In the genomic region with DNA sequence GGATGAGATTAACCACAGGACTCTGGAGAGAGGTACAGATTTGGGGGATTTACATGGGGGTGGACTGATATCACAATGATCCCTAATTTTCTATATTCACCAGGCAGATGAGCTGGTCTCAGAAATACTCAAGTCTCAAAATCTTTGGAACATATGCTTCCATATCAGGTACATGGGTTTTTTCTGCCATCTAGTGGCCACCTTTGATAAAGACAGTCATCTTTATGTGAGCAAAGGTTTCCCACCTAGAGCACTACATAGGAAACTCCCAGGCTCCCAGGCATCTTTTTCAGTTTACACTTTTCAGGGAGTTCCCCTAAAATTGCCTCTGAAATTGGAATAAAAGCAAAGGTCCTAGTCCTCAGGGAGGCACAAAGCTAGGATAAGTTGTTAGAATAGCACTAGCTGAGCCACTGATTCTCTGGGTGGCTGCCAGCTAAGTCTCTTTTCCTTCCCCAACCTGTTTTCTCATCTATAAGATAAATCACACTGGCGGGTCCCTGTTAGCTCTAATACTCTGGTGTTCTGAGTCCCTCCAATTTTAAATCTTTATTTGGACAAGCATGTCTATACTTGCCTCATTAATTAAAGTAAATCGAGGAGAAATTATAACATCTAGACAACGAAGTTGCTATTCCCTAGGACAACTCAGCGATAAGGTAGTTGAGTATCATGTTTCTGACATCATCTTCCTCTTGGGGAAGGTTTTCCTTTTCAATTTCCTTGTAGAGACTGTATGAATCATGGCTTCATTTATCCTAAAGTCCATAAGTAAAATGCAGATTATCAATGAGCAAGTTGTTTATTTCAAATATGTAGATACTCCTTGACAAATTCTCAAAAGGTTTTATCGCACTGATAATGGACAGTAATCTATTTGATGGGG, we compare ENCODE assay signal across 8 cellular contexts. TPM values are rescaled to one million over a fixed set of nuclear protein-coding genes. Genes with fewer than 3 reads are reported as not detected.
DNase-seq lines count a peak whose midpoint lies in the region; ATAC-seq and TF ChIP-seq lines count a peak whose summit lies in the region.

No MANE protein-coding gene starts in this region.

- H3K4me3 ChIP-seq in A673 (ENCODE audit: low read depth, low read length, poor library complexity, severe bottlenecking) (no peak overlapping the region), H7 (ENCODE audit: insufficient read depth, low read depth, low read length) (no peak overlapping the region), LNCaP clone FGC (ENCODE audit: low read depth, low read length) (no peak overlapping the region), epithelial cell of proximal tubule (ENCODE audit: low read depth, low read length) (no peak overlapping the region)

- H3K4me1 Mint-ChIP-seq in naive thymus-derived CD8-positive, alpha-beta T cell, result no peaks in the 10 kb centered on the region

- POLR2A ChIA-PET in A673 (lab: Charles Lee; ENCODE audit: low non-redundant PET), result interaction anchor here (0.6 kb wide), 1 partner anchor 1548 kb away, joined by 22 read pairs; no protein-coding TSS in a partner anchor
- POLR2A ChIA-PET in naive thymus-derived CD8-positive, alpha-beta T cell (lab: Charles Lee), result no interaction called here

- ATAC-seq in naive thymus-derived CD8-positive, alpha-beta T cell, result peak; percentile 61 to 79

- DNase-seq in A673 (ENCODE audit: low spot score), result peak; percentile 74
- peak; percentile 83 for DNase-seq in G401 (ENCODE audit: low spot score)
- DNase-seq in H7, result peak; percentile 41
- peak; percentile 53 for DNase-seq in LNCaP clone FGC (ENCODE audit: low read depth)
- DNase-seq in SHP77 (lab: John Stamatoyannopoulos, UW), result peak; percentile 67 to 71
- no peak for DNase-seq in epithelial cell of proximal tubule (ENCODE audit: low read depth)
- DNase-seq in naive thymus-derived CD8-positive, alpha-beta T cell, result peak in 6 of 10 donors; percentile 22 to 48 (median 38)
- no peak for DNase-seq in UCSD-AML1 (lab: John Stamatoyannopoulos, UW; ENCODE audit: unreplicated experiment)

- in situ Hi-C loops in G401 (cut with HindIII; ENCODE audit: low sequenced_read_pairs), result no loop called here

- BruUV-seq in A673 (replicated peaks; lab: Mats Ljungman, UMichigan), result no TSS peak

- no peak overlapping the region for H3K27ac ChIP-seq in A673 (ENCODE audit: low read depth, low read length, poor library complexity, severe bottlenecking)

- H3K36me3 ChIP-seq in A673 (ENCODE audit: insufficient read depth, low read length, poor library complexity, severe bottlenecking) (no peaks in the 10 kb centered on the region), H7 (replicated peaks; ENCODE audit: control insufficient read depth, insufficient read depth, low read length) (no peaks in the 10 kb centered on the region)

- intact Hi-C loops in A673 (cut with micrococcal nuclease; ENCODE audit: unreplicated experiment), result loop anchor here (1.0 to 5.0 kb wide), 2 partner anchors 510 to 1383 kb away; no protein-coding TSS in a partner anchor

- no peaks in the 10 kb centered on the region for H3K36me3 Mint-ChIP-seq in naive thymus-derived CD8-positive, alpha-beta T cell

- H3K9me3 Mint-ChIP-seq in naive thymus-derived CD8-positive, alpha-beta T cell, result no peaks in the 10 kb centered on the region

- no peak overlapping the region for H3K27ac Mint-ChIP-seq in naive thymus-derived CD8-positive, alpha-beta T cell

- CTCF ChIA-PET in A673 (lab: Charles Lee), result interaction anchor here (1.0 to 2.0 kb wide), 2 partner anchors 57 to 1371 kb away, joined by 4 to 7 read pairs; no protein-coding TSS in a partner anchor

- H3K9me3 ChIP-seq in A673 (ENCODE audit: low read depth, low read length, poor library complexity, severe bottlenecking), result no peaks in the 10 kb centered on the region

- H3K4me1 ChIP-seq in A673 (ENCODE audit: insufficient read depth, low read length, poor library complexity, severe bottlenecking), result no peaks in the 10 kb centered on the region

- peaks cover 30 to 73% (median 40%) of the 10 kb centered on the region in 5 donors for H3K27me3 Mint-ChIP-seq in naive thymus-derived CD8-positive, alpha-beta T cell

- no peak overlapping the region for H3K4me3 Mint-ChIP-seq in naive thymus-derived CD8-positive, alpha-beta T cell

- H3K27me3 ChIP-seq in A673 (replicated peaks; ENCODE audit: insufficient read depth, low read depth, low read length, poor library complexity) (peaks cover 25% of the 10 kb centered on the region), H7 (ENCODE audit: control insufficient read depth, insufficient read depth, low read length) (no peaks in the 10 kb centered on the region)

- TF ChIP-seq CTCF in A673 (conservative IDR thresholded peaks at IDR 0.05; ENCODE audit: low read depth, low read length), result peak; percentile 73
- peak; percentile 66 for TF ChIP-seq CTCF in LNCaP clone FGC (IDR thresholded peaks at IDR 0.05; ENCODE audit: control insufficient read depth, extremely low read depth, insufficient read depth)
- TF ChIP-seq CTCF in epithelial cell of proximal tubule (conservative IDR thresholded peaks at IDR 0.05; ENCODE audit: low read depth, low read length), result peak; percentile 80

RNA-seq across cellular contexts. Expression of gene MON1B, which starts 19.0 kb away (rescaled TPM):
- total RNA-seq in A673 (2021) (42.9 and 44.1 TPM in 2 replicates), epithelial cell of proximal tubule (19.3 and 30.8 TPM in 2 replicates)
- 0.92 and 2.0 TPM in 2 replicates for total RNA-seq in G401 (2014; rRNA removed; shearing (Covaris generic))
- total RNA-seq in H7 (2014; rRNA removed; shearing (Covaris generic)), result 10.9 and 12.4 TPM in 2 replicates
- 10 to 100 TPM; 66.2 to 76.9 TPM for total RNA-seq in naive thymus-derived CD8-positive, alpha-beta T cell
- 10 to 100 TPM; 29.0 to 40.7 (median 33.0) TPM for polyA plus RNA-seq in naive thymus-derived CD8-positive, alpha-beta T cell

RNA-seq across cellular contexts. Expression of gene SYCE1L, which starts 27.2 kb away (rescaled TPM):
- total RNA-seq in A673 (2021) (0.63 TPM in 1 of 2 replicates, not detected in the other), epithelial cell of proximal tubule (2.4 and 10.7 TPM in 2 replicates)
- not detected in 2 replicates for total RNA-seq in G401 (2014; rRNA removed; shearing (Covaris generic))
- 7.2 and 7.8 TPM in 2 replicates for total RNA-seq in H7 (2014; rRNA removed; shearing (Covaris generic))
- total RNA-seq in naive thymus-derived CD8-positive, alpha-beta T cell, result 10 to 100 TPM; 12.9 to 22.0 TPM
- polyA plus RNA-seq in naive thymus-derived CD8-positive, alpha-beta T cell, result 1 to 10 TPM; 1.2 to 8.7 (median 1.8) TPM

Comparison
In these comparisons a context has a peak if more than half of its experiments do, and no peak if none do; other contexts are left out.
1. DNase-seq: peak in A673 (single experiment), G401 (single experiment), H7 (single experiment), LNCaP clone FGC (single experiment), SHP77 (2 of 2) and naive thymus-derived CD8-positive, alpha-beta T cell (6 of 10); none in epithelial cell of proximal tubule (single experiment) and UCSD-AML1 (single experiment).
2. Peak in every context shown above with its lines, with median percentiles within 50 percentile points of each other: CTCF ChIP-seq.